In the genomic region with DNA sequence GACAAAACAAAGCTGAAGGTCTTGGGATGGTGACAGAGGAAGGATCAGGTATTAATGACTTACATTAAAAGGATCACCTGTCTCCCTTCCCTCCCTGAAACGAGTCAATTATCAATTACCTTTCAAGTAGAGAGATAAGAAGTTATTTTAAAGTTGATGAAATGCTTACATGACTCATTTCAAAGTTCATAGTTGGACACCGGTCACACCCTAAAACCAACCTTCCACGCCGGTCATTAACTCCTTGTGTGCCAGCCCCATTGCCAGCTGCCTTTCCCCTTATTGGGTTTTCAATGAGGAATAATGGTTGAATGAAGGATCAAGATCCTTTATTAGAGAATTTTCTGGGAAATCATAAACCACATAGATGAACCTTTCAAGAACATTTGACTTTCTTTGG, we compare ENCODE assay signal across 24 cellular contexts.
DNase-seq lines count a peak whose midpoint lies in the region; ATAC-seq, FAIRE-seq and TF ChIP-seq lines count a peak whose summit lies in the region.
"Had no signal": no experiment of that assay in that cellular context is flagged by ENCODE, and none has a peak within 500 bp of the region (broad histone marks: within the 10 kb centered on the region; RNA-seq: fewer than 3 reads in every experiment).

No MANE protein-coding gene starts in this region.

- peak overlapping the region; percentile 48 for H3K4me3 Mint-ChIP-seq in Caco-2 (ENCODE audit: unreplicated experiment)
- H3K4me3 Mint-ChIP-seq: CD4-positive, alpha-beta T cell; H9; HFFc6 had no signal

- CTCF ChIA-PET in A549 (lab: Yijun Ruan, JAX), result no interaction called here
- CTCF ChIA-PET in Caco-2 (lab: Charles Lee), result interaction anchor here (0.7 to 1.6 kb wide), 2 partner anchors 39 to 1069 kb away, joined by 4 to 6 read pairs; no protein-coding TSS in a partner anchor
- CTCF ChIA-PET in RWPE1 (lab: Yijun Ruan, JAX), result interaction anchor here (0.7 kb wide), 1 partner anchor 10 kb away, joined by 3 read pairs; no protein-coding TSS in a partner anchor

- no TSS peak for BruUV-seq in Caco-2 (replicated peaks; lab: Mats Ljungman, UMichigan)

- H3K36me3 ChIP-seq in Caco-2 (ENCODE audit: control insufficient read depth, insufficient read depth, low read length) (no peaks in the 10 kb centered on the region), gastroesophageal sphincter (no peaks in the 10 kb centered on the region)
- H3K36me3 ChIP-seq: BLaER1 had no signal

- TF ChIP-seq EP300 in A549 (IDR thresholded peaks at IDR 0.05) (no peak), gastroesophageal sphincter (IDR thresholded peaks at IDR 0.05) (no peak)

- ATAC-seq in A549 (no peak), left ventricle myocardium superior (peak; percentile 12), gastroesophageal sphincter (no peak)
- ATAC-seq: Panc1 had no signal

- no peaks in the 10 kb centered on the region for H3K27me3 Mint-ChIP-seq in Caco-2 (ENCODE audit: insufficient read depth, unreplicated experiment)
- H3K27me3 Mint-ChIP-seq: CD4-positive, alpha-beta T cell had no signal

- no peak for FAIRE-seq in A549 (lab: Jason Lieb, UNC)
- FAIRE-seq: G401.6, GM12892 had no signal

- DNase-seq in A549 (ENCODE audit: low read depth in 1 of 2, low spot score in 1 of 2) (no peak), Caco-2 (peak; percentile 62 to 73), RWPE1 (ENCODE audit: low spot score) (peak; percentile 54), left ventricle myocardium superior (no peak), NCI-H2171 (lab: John Stamatoyannopoulos, UW) (no peak), epidermal melanocyte (ENCODE audit: insufficient read length, low spot score) (no peak), amniotic stem cell (lab: John Stamatoyannopoulos, UW) (no peak)
- DNase-seq: ACHN; CD4-positive, alpha-beta T cell; COR-L47; GM23248; H9; HFFc6; KBM-7; NCI-H1092 treated with DMSO at 0.1 percent for 48 hours; NCI-H1436 treated with DMSO at 0.1 percent for 48 hours; NCI-H345; NCI-H524; NCI-H82 had no signal

- H3K4me1 ChIP-seq in A549 (peaks cover 15% of the 10 kb centered on the region; the same call in 1 of the 3 replicates), Caco-2 (peaks cover 25% of the 10 kb centered on the region), gastroesophageal sphincter (no peaks in the 10 kb centered on the region)
- H3K4me1 ChIP-seq: BLaER1 had no signal

- H3K36me3 Mint-ChIP-seq in Caco-2 (ENCODE audit: insufficient read depth, unreplicated experiment), result no peaks in the 10 kb centered on the region

- H3K9me3 Mint-ChIP-seq in Caco-2 (ENCODE audit: unreplicated experiment), result no peaks in the 10 kb centered on the region
- H3K9me3 Mint-ChIP-seq: H9 had no signal

- H3K27ac ChIP-seq in A549 (no peak overlapping the region), RWPE1 (no peak overlapping the region), gastroesophageal sphincter (no peak overlapping the region)
- H3K27ac ChIP-seq: BLaER1, GM23248 had no signal

- H3K9me3 ChIP-seq in A549, result no peaks in the 10 kb centered on the region
- H3K9me3 ChIP-seq in Caco-2, result no peaks in the 10 kb centered on the region
- no peaks in the 10 kb centered on the region for H3K9me3 ChIP-seq in gastroesophageal sphincter
- H3K9me3 ChIP-seq: BLaER1 had no signal

- no peaks in the 10 kb centered on the region for H3K27me3 ChIP-seq in Caco-2 (replicated peaks; ENCODE audit: control insufficient read depth, insufficient read depth, low read length)
- no peaks in the 10 kb centered on the region for H3K27me3 ChIP-seq in gastroesophageal sphincter
- H3K27me3 ChIP-seq: BLaER1 had no signal

- peaks cover 28% of the 10 kb centered on the region for H3K4me1 Mint-ChIP-seq in Caco-2 (ENCODE audit: low read depth, unreplicated experiment)

- TF ChIP-seq CTCF in A549 (IDR thresholded peaks at IDR 0.05) (no peak), Caco-2 (IDR thresholded peaks at IDR 0.05; ENCODE audit: insufficient read depth in 1 of 2, low read depth in 1 of 2, low read length in 1 of 2, severe bottlenecking in 1 of 2, unreplicated experiment in 1 of 2) (no peak), RWPE1 (conservative IDR thresholded peaks at IDR 0.05; ENCODE audit: low read depth) (no peak), gastroesophageal sphincter (IDR thresholded peaks at IDR 0.05) (no peak)

- TF ChIP-seq RAD21 in A549 (conservative IDR thresholded peaks at IDR 0.05 in 1 of 2, IDR thresholded peaks at IDR 0.05 in 1 of 2), result no peak

- H3K4me2 ChIP-seq in A549, result peak overlapping the region; percentile 23; the same call in 1 of the 3 replicates
- H3K4me2 ChIP-seq: BLaER1 had no signal

- POLR2A ChIA-PET in A549 (lab: Yijun Ruan, JAX) (no interaction called here), Caco-2 (lab: Charles Lee) (no interaction called here), RWPE1 (lab: Yijun Ruan, JAX; ENCODE audit: low non-redundant PET) (no interaction called here)

- WGBS in A549 (ENCODE audit: missing lambda C conversion rate), result 7% methylated on average over 4 of the region's 4 CpGs
- WGBS in gastroesophageal sphincter (ENCODE audit: low coverage in 1 of 2), 2 donors, result 32 to 62% methylated on average over 4 of the region's 4 CpGs

- no peak for TF ChIP-seq POLR2A in A549 (IDR thresholded peaks at IDR 0.05; ENCODE audit: low read length)
- no peak for TF ChIP-seq POLR2A in gastroesophageal sphincter (IDR thresholded peaks at IDR 0.05)

- intact Hi-C loops in Caco-2 (cut with micrococcal nuclease; ENCODE audit: unreplicated experiment) (no loop called here), left ventricle myocardium superior (cut with micrococcal nuclease) (no loop called here)

- peak overlapping the region; percentile 82 for H3K27ac Mint-ChIP-seq in Caco-2 (ENCODE audit: unreplicated experiment)
- H3K27ac Mint-ChIP-seq: CD4-positive, alpha-beta T cell; H9; HFFc6 had no signal

- H3K4me3 ChIP-seq in A549 (no peak overlapping the region), Caco-2 (ENCODE audit: low read depth, low read length) (no peak overlapping the region), gastroesophageal sphincter (no peak overlapping the region)
- H3K4me3 ChIP-seq: BLaER1, GM23248 had no signal

TF ChIP-seq in A549, 52 proteins besides CTCF, POLR2A, EP300 and RAD21 (continues in another document):
- TF ChIP-seq ZC3H11A (IDR thresholded peaks at IDR 0.05) (no peak), PHF8 (IDR thresholded peaks at IDR 0.05; ENCODE audit: borderline replicate concordance, low read depth) (no peak), FOXS1 (CRISPR knock-in tag; IDR thresholded peaks at IDR 0.05) (no peak), TP53 (CRISPR knock-in tag; IDR thresholded peaks at IDR 0.05) (no peak), CEBPB (IDR thresholded peaks at IDR 0.05) (no peak), RCOR1 (IDR thresholded peaks at IDR 0.05; ENCODE audit: low read depth, low read length) (no peak), ZNF302 (CRISPR knock-in tag; IDR thresholded peaks at IDR 0.05) (no peak), NFE2L2 (conservative IDR thresholded peaks at IDR 0.05; ENCODE audit: low read length) (no peak), RFX5 (IDR thresholded peaks at IDR 0.05) (no peak), HEYL (CRISPR knock-in tag; IDR thresholded peaks at IDR 0.05) (no peak), JUNB (IDR thresholded peaks at IDR 0.05) (no peak), KDM5A (IDR thresholded peaks at IDR 0.05) (no peak)
- TF ChIP-seq, protein P1, sequence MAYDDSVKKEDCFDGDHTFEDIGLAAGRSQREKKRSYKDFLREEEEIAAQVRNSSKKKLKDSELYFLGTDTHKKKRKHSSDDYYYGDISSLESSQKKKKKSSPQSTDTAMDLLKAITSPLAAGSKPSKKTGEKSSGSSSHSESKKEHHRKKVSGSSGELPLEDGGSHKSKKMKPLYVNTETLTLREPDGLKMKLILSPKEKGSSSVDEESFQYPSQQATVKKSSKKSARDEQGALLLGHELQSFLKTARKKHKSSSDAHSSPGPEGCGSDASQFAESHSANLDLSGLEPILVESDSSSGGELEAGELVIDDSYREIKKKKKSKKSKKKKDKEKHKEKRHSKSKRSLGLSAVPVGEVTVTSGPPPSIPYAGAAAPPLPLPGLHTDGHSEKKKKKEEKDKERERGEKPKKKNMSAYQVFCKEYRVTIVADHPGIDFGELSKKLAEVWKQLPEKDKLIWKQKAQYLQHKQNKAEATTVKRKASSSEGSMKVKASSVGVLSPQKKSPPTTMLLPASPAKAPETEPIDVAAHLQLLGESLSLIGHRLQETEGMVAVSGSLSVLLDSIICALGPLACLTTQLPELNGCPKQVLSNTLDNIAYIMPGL (CRISPR knock-in tag; IDR thresholded peaks at IDR 0.05; ENCODE audit: borderline replicate concordance), result no peak
- TF ChIP-seq, protein P2, sequence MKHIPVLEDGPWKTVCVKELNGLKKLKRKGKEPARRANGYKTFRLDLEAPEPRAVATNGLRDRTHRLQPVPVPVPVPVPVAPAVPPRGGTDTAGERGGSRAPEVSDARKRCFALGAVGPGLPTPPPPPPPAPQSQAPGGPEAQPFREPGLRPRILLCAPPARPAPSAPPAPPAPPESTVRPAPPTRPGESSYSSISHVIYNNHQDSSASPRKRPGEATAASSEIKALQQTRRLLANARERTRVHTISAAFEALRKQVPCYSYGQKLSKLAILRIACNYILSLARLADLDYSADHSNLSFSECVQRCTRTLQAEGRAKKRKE (CRISPR knock-in tag; IDR thresholded peaks at IDR 0.05; ENCODE audit: low read depth), result no peak
- TF ChIP-seq, protein P3, sequence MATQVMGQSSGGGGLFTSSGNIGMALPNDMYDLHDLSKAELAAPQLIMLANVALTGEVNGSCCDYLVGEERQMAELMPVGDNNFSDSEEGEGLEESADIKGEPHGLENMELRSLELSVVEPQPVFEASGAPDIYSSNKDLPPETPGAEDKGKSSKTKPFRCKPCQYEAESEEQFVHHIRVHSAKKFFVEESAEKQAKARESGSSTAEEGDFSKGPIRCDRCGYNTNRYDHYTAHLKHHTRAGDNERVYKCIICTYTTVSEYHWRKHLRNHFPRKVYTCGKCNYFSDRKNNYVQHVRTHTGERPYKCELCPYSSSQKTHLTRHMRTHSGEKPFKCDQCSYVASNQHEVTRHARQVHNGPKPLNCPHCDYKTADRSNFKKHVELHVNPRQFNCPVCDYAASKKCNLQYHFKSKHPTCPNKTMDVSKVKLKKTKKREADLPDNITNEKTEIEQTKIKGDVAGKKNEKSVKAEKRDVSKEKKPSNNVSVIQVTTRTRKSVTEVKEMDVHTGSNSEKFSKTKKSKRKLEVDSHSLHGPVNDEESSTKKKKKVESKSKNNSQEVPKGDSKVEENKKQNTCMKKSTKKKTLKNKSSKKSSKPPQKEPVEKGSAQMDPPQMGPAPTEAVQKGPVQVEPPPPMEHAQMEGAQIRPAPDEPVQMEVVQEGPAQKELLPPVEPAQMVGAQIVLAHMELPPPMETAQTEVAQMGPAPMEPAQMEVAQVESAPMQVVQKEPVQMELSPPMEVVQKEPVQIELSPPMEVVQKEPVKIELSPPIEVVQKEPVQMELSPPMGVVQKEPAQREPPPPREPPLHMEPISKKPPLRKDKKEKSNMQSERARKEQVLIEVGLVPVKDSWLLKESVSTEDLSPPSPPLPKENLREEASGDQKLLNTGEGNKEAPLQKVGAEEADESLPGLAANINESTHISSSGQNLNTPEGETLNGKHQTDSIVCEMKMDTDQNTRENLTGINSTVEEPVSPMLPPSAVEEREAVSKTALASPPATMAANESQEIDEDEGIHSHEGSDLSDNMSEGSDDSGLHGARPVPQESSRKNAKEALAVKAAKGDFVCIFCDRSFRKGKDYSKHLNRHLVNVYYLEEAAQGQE (IDR thresholded peaks at IDR 0.05), result no peak

Comparison
In these comparisons a context has a peak if more than half of its experiments do, and no peak if none do; other contexts are left out.
1. DNase-seq: peak in Caco-2 (2 of 2) and RWPE1 (single experiment); none in A549 (0 of 2), left ventricle myocardium superior (single experiment), NCI-H2171 (single experiment), epidermal melanocyte (single experiment) and amniotic stem cell (single experiment).